ENCODE assay signal across 1 cellular context in the genomic region with DNA sequence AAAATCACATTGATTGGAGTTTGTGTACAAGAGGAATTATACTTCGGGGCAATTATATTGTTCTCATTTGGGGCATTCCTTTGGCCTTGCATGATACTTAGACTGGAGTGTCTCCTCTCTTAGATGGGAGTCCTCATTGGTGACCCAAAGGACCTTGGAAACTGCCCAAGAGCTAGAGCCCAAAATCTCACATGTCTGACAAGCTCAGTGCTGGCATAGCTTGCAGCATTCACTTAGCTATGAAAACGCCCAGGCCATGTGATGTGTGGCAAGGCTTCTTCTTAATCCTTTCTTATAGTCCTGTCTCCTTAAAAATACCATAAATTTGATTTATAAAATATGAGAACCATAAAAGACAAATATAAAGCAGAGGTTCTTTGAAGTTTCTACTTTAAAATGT.
TF ChIP-seq lines count a peak whose summit lies in the region.

No MANE protein-coding gene starts in this region.

TF ChIP-seq in HepG2, 621 proteins besides CTCF, POLR2A, EP300 and RAD21 (continued from another document):
- TF ChIP-seq, protein P1, sequence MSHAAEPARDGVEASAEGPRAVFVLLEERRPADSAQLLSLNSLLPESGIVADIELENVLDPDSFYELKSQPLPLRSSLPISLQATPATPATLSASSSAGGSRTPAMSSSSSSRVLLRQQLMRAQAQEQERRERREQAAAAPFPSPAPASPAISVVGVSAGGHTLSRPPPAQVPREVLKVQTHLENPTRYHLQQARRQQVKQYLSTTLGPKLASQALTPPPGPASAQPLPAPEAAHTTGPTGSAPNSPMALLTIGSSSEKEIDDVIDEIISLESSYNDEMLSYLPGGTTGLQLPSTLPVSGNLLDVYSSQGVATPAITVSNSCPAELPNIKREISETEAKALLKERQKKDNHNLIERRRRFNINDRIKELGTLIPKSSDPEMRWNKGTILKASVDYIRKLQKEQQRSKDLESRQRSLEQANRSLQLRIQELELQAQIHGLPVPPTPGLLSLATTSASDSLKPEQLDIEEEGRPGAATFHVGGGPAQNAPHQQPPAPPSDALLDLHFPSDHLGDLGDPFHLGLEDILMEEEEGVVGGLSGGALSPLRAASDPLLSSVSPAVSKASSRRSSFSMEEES (CRISPR knock-in tag; IDR thresholded peaks at IDR 0.05): no peak
